ENCODE assay signal across 12 cellular contexts in genomic region chr1:168092151-168092550, GRCh38.
"Had no signal": no experiment of that assay in that cellular context is flagged by ENCODE, and none has a peak within 500 bp of the region (broad histone marks: within the 10 kb centered on the region; RNA-seq: fewer than 3 reads in every experiment).

No MANE protein-coding gene starts in this region.

- H3K27ac ChIP-seq: psoas muscle, right lobe of liver had no signal

- H3K36me3 Mint-ChIP-seq: activated naive CD4-positive, alpha-beta T cell treated with anti-CD3 and anti-CD28 coated beads, Interleukin-2, amount 10 ng/mL, durations not matched to agents 7 days and 5 days had no signal

- H3K4me1 ChIP-seq: psoas muscle, right lobe of liver had no signal

- H3K9me3 Mint-ChIP-seq: activated naive CD4-positive, alpha-beta T cell treated with anti-CD3 and anti-CD28 coated beads, Interleukin-2, amount 10 ng/mL, durations not matched to agents 7 days and 5 days had no signal

- H3K4me1 Mint-ChIP-seq: activated naive CD4-positive, alpha-beta T cell treated with anti-CD3 and anti-CD28 coated beads, Interleukin-2, amount 10 ng/mL, durations not matched to agents 7 days and 5 days had no signal

- H3K27me3 ChIP-seq: ascending aorta, dorsolateral prefrontal cortex, esophagus squamous epithelium, right lobe of liver had no signal

- H3K4me3 ChIP-seq: ascending aorta, dorsolateral prefrontal cortex, esophagus squamous epithelium, psoas muscle, right lobe of liver had no signal

- H3K36me3 ChIP-seq: right lobe of liver had no signal

- H3K4me3 Mint-ChIP-seq: activated naive CD4-positive, alpha-beta T cell treated with anti-CD3 and anti-CD28 coated beads, Interleukin-2, amount 10 ng/mL, durations not matched to agents 7 days and 5 days had no signal

- H3K9me3 ChIP-seq: ascending aorta, esophagus squamous epithelium, psoas muscle, right lobe of liver had no signal

- DNase-seq: activated CD4-positive, alpha-beta T cell treated with anti-CD3 and anti-CD28 coated beads, Interleukin-2, amount 50 U/mL, for 4 hours; activated CD4-positive, CD25-positive, alpha-beta regulatory T cell treated with anti-CD3 and anti-CD28 coated beads, Interleukin-2, amount 50 U/mL, for 72 hours; activated naive CD4-positive, alpha-beta T cell treated with anti-CD3 and anti-CD28 coated beads, Interleukin-2, amount 10 ng/mL, durations not matched to agents 7 days and 5 days; esophagus squamous epithelium; hippocampal formation; mammary epithelial cell; psoas muscle; right lobe of liver; stimulated activated naive CD8-positive, alpha-beta T cell treated with anti-CD3 and anti-CD28 coated beads, Interleukin-15, Interleukin-2, amounts not matched to agents 100 U/mL and 50 U/mL, for 24 hours; trophoblast cell had no signal

- H3K27ac Mint-ChIP-seq: activated naive CD4-positive, alpha-beta T cell treated with anti-CD3 and anti-CD28 coated beads, Interleukin-2, amount 10 ng/mL, durations not matched to agents 7 days and 5 days had no signal
